9 cellular contexts compared by ENCODE assay signal in the genomic region with DNA sequence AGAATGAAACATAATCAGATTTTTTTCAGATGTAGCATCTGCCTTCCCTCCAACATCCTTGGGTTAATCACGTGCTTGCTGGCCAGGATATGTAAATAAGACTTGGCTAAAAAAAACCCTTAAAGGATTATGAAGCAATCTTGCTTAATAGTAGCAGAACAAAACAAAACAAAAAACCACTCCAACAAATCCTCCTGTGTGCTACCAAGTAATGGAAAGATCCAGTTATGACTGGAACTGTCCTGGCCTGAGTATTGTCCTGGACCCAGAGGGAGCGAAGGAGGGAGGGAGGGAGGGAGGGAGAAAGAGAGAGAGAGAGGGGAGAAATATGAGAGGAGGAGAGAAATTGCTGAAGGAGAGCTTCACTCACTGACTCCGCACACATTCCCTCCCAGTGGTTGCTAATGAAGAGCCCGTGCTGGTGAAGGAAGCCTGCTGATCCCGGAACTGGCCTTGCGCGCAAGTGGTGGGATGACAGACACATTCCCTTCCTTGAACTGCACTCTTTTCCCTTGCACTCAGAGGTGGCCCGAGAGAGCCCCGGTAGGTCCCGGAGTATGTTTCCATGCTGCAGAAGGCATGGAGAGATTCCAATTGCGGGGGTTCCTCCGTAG. TPM values are rescaled to one million over a fixed set of nuclear protein-coding genes. Genes with fewer than 3 reads are reported as not detected.
A peak's percentile ranks its signal among the peaks of the same experiment; 100 is the strongest.
DNase-seq lines count a peak whose midpoint lies in the region; ATAC-seq, FAIRE-seq and TF ChIP-seq lines count a peak whose summit lies in the region.
"Had no signal": no experiment of that assay in that cellular context is flagged by ENCODE, and none has a peak within 500 bp of the region (broad histone marks: within the 10 kb centered on the region; RNA-seq: fewer than 3 reads in every experiment).

No MANE protein-coding gene starts in this region.

- peaks cover 84% of the 10 kb centered on the region for H3K79me2 ChIP-seq in endothelial cell of umbilical vein (ENCODE audit: control insufficient read depth, insufficient read depth, low read length)

- intact Hi-C loops in endothelial cell of umbilical vein (cut with micrococcal nuclease): loop anchor here (2.0 to 5.0 kb wide), 5 partner anchors 55 to 574 kb away; no protein-coding TSS in a partner anchor
- intact Hi-C loops in vagina (cut with DNase I): no loop called here

- H3K4me1 ChIP-seq in endothelial cell of umbilical vein (ENCODE audit: control insufficient read depth, extremely low read depth, insufficient read depth, low read length) (peaks cover 93% of the 10 kb centered on the region), vagina (peaks cover 16% of the 10 kb centered on the region)

- H3K4me3 ChIP-seq in endothelial cell of umbilical vein (replicated peaks in 1 of 3; ENCODE audit: insufficient read depth in 1 of 3, low read depth in 1 of 3, low read length in 3 of 3) (peak overlapping the region in 2 of 3 experiments; percentile 0 to 16), vagina (peak overlapping the region; percentile 31 to 35)
- H3K4me3 ChIP-seq: PC-9 had no signal

- H3K9ac ChIP-seq in endothelial cell of umbilical vein (replicated peaks; ENCODE audit: extremely low read depth, insufficient read depth, low read length): peak overlapping the region; percentile 28

- H3K4me2 ChIP-seq in endothelial cell of umbilical vein (ENCODE audit: insufficient read depth, low read length): peak overlapping the region; percentile 51
- H3K4me2 ChIP-seq: PC-9 had no signal

- H3K36me3 ChIP-seq in endothelial cell of umbilical vein (ENCODE audit: control insufficient read depth in 2 of 2, extremely low read depth in 1 of 2, insufficient read depth in 2 of 2, low read length in 2 of 2) (no peaks in the 10 kb centered on the region), vagina (no peaks in the 10 kb centered on the region)

- no peak for ATAC-seq in HG03025 (IDR thresholded peaks at IDR 0.05; ENCODE audit: low FRiP score, unreplicated experiment)

- no TSS peak for BruUV-seq in endothelial cell of umbilical vein (replicated peaks; lab: Mats Ljungman, UMichigan)

- H3K27ac ChIP-seq in endothelial cell of umbilical vein (ENCODE audit: insufficient read depth, low read depth, low read length) (peak overlapping the region; percentile 70), vagina (peak overlapping the region; percentile 71)
- H3K27ac ChIP-seq: PC-9 had no signal

- no peak for TF ChIP-seq POLR2A in endothelial cell of umbilical vein (IDR thresholded peaks at IDR 0.05; ENCODE audit: low read depth, low read length)
- no peak for TF ChIP-seq POLR2A in vagina (IDR thresholded peaks at IDR 0.05)

- no peaks in the 10 kb centered on the region for H3K9me1 ChIP-seq in endothelial cell of umbilical vein (replicated peaks; ENCODE audit: control insufficient read depth, extremely low read depth, insufficient read depth, low read length)

- peak; percentile 45 for DNase-seq in SIG-M5 treated with dmso at 0.1 percent for 504 hours (lab: John Stamatoyannopoulos, UW; ENCODE audit: unreplicated experiment)
- DNase-seq in SIG-M5 (lab: John Stamatoyannopoulos, UW): no peak
- no peak for DNase-seq in endothelial cell of umbilical vein (ENCODE audit: low read depth, low spot score)
- peak; percentile 36 for DNase-seq in mucosa of gallbladder (ENCODE audit: low spot score)
- peak in 1 of 2 donors; percentile 92 for DNase-seq in vagina (ENCODE audit: extremely low spot score in 2 of 2)
- DNase-seq in activated CD8-positive, alpha-beta memory T cell treated with anti-CD3 and anti-CD28 coated beads, Interleukin-2, amount 50 U/mL, for 48 hours: no peak
- DNase-seq in GM10248 (ENCODE audit: extremely low spot score): no peak
- DNase-seq: PC-9 had no signal

- peak; percentile 43 for FAIRE-seq in endothelial cell of umbilical vein (lab: Jason Lieb, UNC)

- dilution Hi-C loops in endothelial cell of umbilical vein (cut with MboI; ENCODE audit: extremely low pct_ligation_motif_present, low sequenced_read_pairs): no loop called here

- CTCF ChIA-PET in endothelial cell of umbilical vein (lab: Charles Lee): interaction anchor here (0.7 to 3.3 kb wide), 18 partner anchors 10 to 575 kb away, joined by 3 to 16 read pairs (median 4); no protein-coding TSS in a partner anchor
- CTCF ChIA-PET in GM10248 (lab: Yijun Ruan, JAX): interaction anchor here (1.0 to 4.1 kb wide), 8 partner anchors 9 to 208 kb away, joined by 3 to 20 read pairs (median 4); no protein-coding TSS in a partner anchor

- no peaks in the 10 kb centered on the region for H4K20me1 ChIP-seq in endothelial cell of umbilical vein (replicated peaks; ENCODE audit: control insufficient read depth, extremely low read depth, insufficient read depth, low read length)

- H3K27me3 ChIP-seq in endothelial cell of umbilical vein (ENCODE audit: control insufficient read depth in 2 of 2, insufficient read depth in 2 of 2, low read length in 2 of 2): no peaks in the 10 kb centered on the region
- H3K27me3 ChIP-seq in vagina: no peaks in the 10 kb centered on the region

- TF ChIP-seq CTCF in endothelial cell of umbilical vein (IDR thresholded peaks at IDR 0.05; ENCODE audit: extremely low read depth in 1 of 2, insufficient read depth in 1 of 2, low read depth in 1 of 2, low read length in 2 of 2) (no peak), vagina (IDR thresholded peaks at IDR 0.05) (no peak), GM10248 (IDR thresholded peaks at IDR 0.05; ENCODE audit: control extremely low read depth, extremely low read depth, low read depth, missing control alignments) (no peak)

- H3K9me3 ChIP-seq in endothelial cell of umbilical vein (replicated peaks; ENCODE audit: control insufficient read depth, insufficient read depth, low read length) (no peaks in the 10 kb centered on the region), vagina (no peaks in the 10 kb centered on the region)

- POLR2A ChIA-PET in endothelial cell of umbilical vein (lab: Charles Lee): interaction anchor here (0.5 kb wide), 1 partner anchor 132 kb away, joined by 3 read pairs; no protein-coding TSS in a partner anchor
- POLR2A ChIA-PET in GM10248 (lab: Yijun Ruan, JAX): no interaction called here

- H2AFZ ChIP-seq in endothelial cell of umbilical vein (ENCODE audit: low read depth, low read length): peak overlapping the region; percentile 3
- H2AFZ ChIP-seq: PC-9 had no signal

TF ChIP-seq in endothelial cell of umbilical vein, 7 proteins besides CTCF, POLR2A, EP300 and RAD21:
- TF ChIP-seq, protein P1, sequence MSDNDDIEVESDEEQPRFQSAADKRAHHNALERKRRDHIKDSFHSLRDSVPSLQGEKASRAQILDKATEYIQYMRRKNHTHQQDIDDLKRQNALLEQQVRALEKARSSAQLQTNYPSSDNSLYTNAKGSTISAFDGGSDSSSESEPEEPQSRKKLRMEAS (IDR thresholded peaks at IDR 0.05; ENCODE audit: insufficient read depth, insufficient read length): no peak
- peak; percentile 21 for TF ChIP-seq POLR2AphosphoS5 (IDR thresholded peaks at IDR 0.05; ENCODE audit: insufficient read depth, low read depth, low read length)

RNA-seq across cellular contexts. Expression of gene HMGA2, which starts 57.2 kb away (rescaled TPM):
- 85.4 and 89.0 TPM in 2 replicates for total RNA-seq in endothelial cell of umbilical vein
- 13.1 and 13.2 TPM in 2 replicates for polyA plus RNA-seq in endothelial cell of umbilical vein
- polyA plus RNA-seq in endothelial cell of umbilical vein (2011; cell fraction: cytosol; rRNA removed): 15.1 and 16.6 TPM in 2 replicates
- polyA plus RNA-seq in endothelial cell of umbilical vein (2011; cell fraction: nucleus; rRNA removed): 23.5 and 41.4 TPM in 2 replicates
- polyA plus RNA-seq in endothelial cell of umbilical vein (2012): 66.9 and 114 TPM in 2 replicates
- 17.1 and 23.8 TPM in 2 replicates for polyA minus RNA-seq in endothelial cell of umbilical vein
- 0.61 TPM for polyA minus RNA-seq in endothelial cell of umbilical vein (2011; cell fraction: cytosol; rRNA and poly(A)+ RNA removed)
- polyA minus RNA-seq in endothelial cell of umbilical vein (2011; cell fraction: nucleus; rRNA and poly(A)+ RNA removed): 85.2 and 99.1 TPM in 2 replicates
- total RNA-seq in mucosa of gallbladder: 0.29 TPM
- 0.25 TPM for total RNA-seq in vagina

Comparison
In these comparisons a context has a peak if more than half of its experiments do, and no peak if none do; other contexts are left out.
1. DNase-seq: peak in SIG-M5 treated with dmso at 0.1 percent for 504 hours (single experiment) and mucosa of gallbladder (single experiment); none in SIG-M5 (single experiment), endothelial cell of umbilical vein (single experiment), activated CD8-positive, alpha-beta memory T cell treated with anti-CD3 and anti-CD28 coated beads, Interleukin-2, amount 50 U/mL, for 48 hours (single experiment) and GM10248 (single experiment).
2. RNA of gene HMGA2, which starts 57.2 kb away (total RNA-seq): 85.4 to 89.0 TPM in endothelial cell of umbilical vein; 0.29 TPM in mucosa of gallbladder (single experiment) and 0.25 TPM in vagina (single experiment); every median in the first group is over 10 times any median in the second.